39 cellular contexts compared by ENCODE assay signal in the genomic region with DNA sequence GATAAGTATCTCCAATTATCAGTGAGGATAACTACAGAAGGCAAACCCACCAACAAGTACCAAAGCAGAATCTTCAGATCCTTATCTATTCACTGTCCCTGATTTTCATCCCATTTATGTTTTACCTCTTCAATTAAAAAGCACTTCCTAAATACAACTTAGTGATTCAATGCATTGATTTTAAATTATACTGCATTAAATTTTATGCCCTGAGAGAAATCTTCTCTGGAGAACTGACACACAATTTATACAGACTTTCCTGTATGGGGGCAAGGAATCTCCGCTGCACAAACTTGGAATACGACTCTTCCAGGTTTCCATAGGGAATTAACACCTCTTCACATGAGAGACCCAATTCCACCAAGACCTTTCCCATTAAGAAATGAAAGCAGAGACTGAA. TPM values are rescaled to one million over a fixed set of nuclear protein-coding genes. Genes with fewer than 3 reads are reported as not detected.
"Had no signal": no experiment of that assay in that cellular context is flagged by ENCODE, and none has a peak within 500 bp of the region (broad histone marks: within the 10 kb centered on the region; RNA-seq: fewer than 3 reads in every experiment).

A gene with protein sequence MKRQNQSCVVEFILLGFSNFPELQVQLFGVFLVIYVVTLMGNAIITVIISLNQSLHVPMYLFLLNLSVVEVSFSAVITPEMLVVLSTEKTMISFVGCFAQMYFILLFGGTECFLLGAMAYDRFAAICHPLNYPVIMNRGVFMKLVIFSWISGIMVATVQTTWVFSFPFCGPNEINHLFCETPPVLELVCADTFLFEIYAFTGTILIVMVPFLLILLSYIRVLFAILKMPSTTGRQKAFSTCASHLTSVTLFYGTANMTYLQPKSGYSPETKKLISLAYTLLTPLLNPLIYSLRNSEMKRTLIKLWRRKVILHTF (minus strand): TSS at position 101 of the 400 bp plus-strand sequence. CDS start 2,188 bp downstream, outside the sequence.

- H3K4me1 ChIP-seq: adrenal gland, ascending aorta, breast epithelium had no signal

- H3K27ac ChIP-seq: adrenal gland, ascending aorta, body of pancreas, brain microvascular endothelial cell, breast epithelium, cardiac muscle cell had no signal

- H3K4me3 ChIP-seq: adrenal gland, ascending aorta, body of pancreas, breast epithelium, cardiac muscle cell had no signal

- H3K27me3 ChIP-seq: adrenal gland, ascending aorta, body of pancreas, brain microvascular endothelial cell, breast epithelium, cardiac muscle cell had no signal

- DNase-seq: activated effector memory CD4-positive, alpha-beta T cell treated with anti-CD3 and anti-CD28 coated beads, Interleukin-2, amount 50 U/mL, for 16 hours; activated effector memory CD4-positive, alpha-beta T cell treated with Interleukin-2 at 50 U/mL for 16 hours; activated gamma-delta T cell; activated gamma-delta T cell treated with Interleukin-2 at 50 U/mL for 16 hours; activated naive CD4-positive, alpha-beta T cell; activated naive CD4-positive, alpha-beta T cell treated with anti-CD3 and anti-CD28 coated beads for 36 hours; activated naive CD4-positive, alpha-beta T cell treated with anti-CD3 and anti-CD28 coated beads, Interleukin-2, amount 10 ng/mL, durations not matched to agents 7 days and 5 days; activated naive CD4-positive, alpha-beta T cell treated with anti-CD3 and anti-CD28 coated beads, Interleukin-2, amount 50 U/mL, for 16 hours; activated naive CD4-positive, alpha-beta T cell treated with Interleukin-2 at 50 U/mL for 16 hours; activated naive CD8-positive, alpha-beta T cell treated with anti-CD3 and anti-CD28 coated beads for 36 hours; activated naive CD8-positive, alpha-beta T cell treated with anti-CD3 and anti-CD28 coated beads, Interleukin-2, amount 10 ng/mL, durations not matched to agents 7 days and 5 days; activated naive CD8-positive, alpha-beta T cell treated with anti-CD3 and anti-CD28 coated beads, Interleukin-2, amount 50 U/mL, for 24 hours; activated T-cell treated with anti-CD3 and anti-CD28 coated beads, Interleukin-2, amount 50 U/mL, for 1 hour; activated T-cell treated with anti-CD3 and anti-CD28 coated beads, Interleukin-2, amount 50 U/mL, for 24 hours; activated T-cell treated with anti-CD3 and anti-CD28 coated beads, Interleukin-2, amount 50 U/mL, for 4 hours; activated T-cell treated with anti-CD3 and anti-CD28 coated beads, Interleukin-2, amount 50 U/mL, for 48 hours; activated T-cell treated with anti-CD3 and anti-CD28 coated beads, Interleukin-2, amount 50 U/mL, for 72 hours; adrenal gland; amniotic stem cell; amygdala; anterior cingulate cortex; aorta; body of pancreas; brain microvascular endothelial cell; caudate nucleus; central memory CD4-positive, alpha-beta T cell; cerebellar nuclear complex had no signal

- H3K36me3 ChIP-seq: adrenal gland, ascending aorta, brain microvascular endothelial cell, breast epithelium, cardiac muscle cell had no signal

RNA-seq across cellular contexts. Expression of the gene that starts here (rescaled TPM):
- total RNA-seq: activated naive CD4-positive, alpha-beta T cell treated with anti-CD3 and anti-CD28 coated beads for 36 hours; activated naive CD4-positive, alpha-beta T cell treated with anti-CD3 and anti-CD28 coated beads, Interleukin-2, amount 50 U/mL, for 72 hours; activated naive CD8-positive, alpha-beta T cell treated with anti-CD3 and anti-CD28 coated beads for 36 hours; activated naive CD8-positive, alpha-beta T cell treated with anti-CD3 and anti-CD28 coated beads, Interleukin-2, amount 10 ng/mL, durations not matched to agents 7 days and 5 days; activated T-cell treated with anti-CD3 and anti-CD28 coated beads, Interleukin-2, amount 50 U/mL, for 4 hours; activated T-cell treated with anti-CD3 and anti-CD28 coated beads, Interleukin-2, amount 50 U/mL, for 72 hours; activated T-helper 1 cell treated with anti-CD3 and anti-CD28 coated beads, Interleukin-12 subunit alpha, Interleukin-12 subunit beta, Interleukin-2, Interleukin-4 antibody, amounts not matched to agents 30 ng/mL and 10 ng/mL and 1 ng/mL, durations not matched to agents 14 hours and 24 hours and 36 hours; activated T-helper 17 cell treated with anti-CD3 and anti-CD28 coated beads, Interleukin-2, amount 50 U/mL, for 72 hours; activated T-helper 2 cell treated with anti-CD3 and anti-CD28 coated beads, Interferon-gamma antibody, Interleukin-2, Interleukin-4, amounts not matched to agents 10 μg/mL and 5 μg/mL and 100 μg/mL, durations not matched to agents 14 hours and 24 hours and 36 hours; adrenal gland; aorta; ascending aorta; astrocyte; body of pancreas; breast epithelium; bronchial epithelial cell; cardiac muscle cell; cardiac septum; cerebellum; chondrocyte had no signal
